In genomic region chr3:190747566-190747965, GRCh38 we compare ENCODE assay signal across 19 cellular contexts.
"Had no signal": no experiment of that assay in that cellular context is flagged by ENCODE, and none has a peak within 500 bp of the region (broad histone marks: within the 10 kb centered on the region; RNA-seq: fewer than 3 reads in every experiment).

No MANE protein-coding gene starts in this region.

- H3K36me3 ChIP-seq: cardiac muscle cell, ovary, thoracic aorta had no signal

- H3K4me1 ChIP-seq: psoas muscle had no signal

- DNase-seq: activated B cell treated with CpG ODN at 0.5 μM for 24 hours; activated CD4-positive, alpha-beta memory T cell treated with anti-CD3 and anti-CD28 coated beads, Interleukin-2, amount 10 ng/mL, durations not matched to agents 7 days and 5 days; activated CD4-positive, alpha-beta T cell treated with anti-CD3 and anti-CD28 coated beads for 48 hours; activated CD8-positive, alpha-beta memory T cell treated with anti-CD3 and anti-CD28 coated beads, Interleukin-2, amount 10 ng/mL, durations not matched to agents 7 days and 5 days; activated naive CD4-positive, alpha-beta T cell treated with anti-CD3 and anti-CD28 coated beads, Interleukin-2, amount 10 ng/mL, durations not matched to agents 7 days and 5 days; activated naive CD8-positive, alpha-beta T cell treated with anti-CD3 and anti-CD28 coated beads, Interleukin-2, amount 50 U/mL, for 24 hours; activated T-cell treated with anti-CD3 and anti-CD28 coated beads, Interleukin-2, amount 50 U/mL, for 1 hour; dorsolateral prefrontal cortex; left cardiac atrium; mesendoderm; naive thymus-derived CD8-positive, alpha-beta T cell; ovary; psoas muscle; stimulated activated naive B cell treated with anti-CD40 and anti-IgM and Interleukin-4, amounts not matched to agents 10 μg/mL and 1 μg/mL and 100 μg/mL, for 72 hours; T-helper 1 cell; T-helper 9 cell had no signal

- H3K27me3 ChIP-seq: cardiac muscle cell, dorsolateral prefrontal cortex, ovary had no signal

- H3K27ac ChIP-seq: cardiac muscle cell, dorsolateral prefrontal cortex, epithelial cell of prostate, ovary, psoas muscle, thoracic aorta had no signal

- H3K9me3 ChIP-seq: ovary, psoas muscle, thoracic aorta had no signal

- H3K4me3 ChIP-seq: cardiac muscle cell, dorsolateral prefrontal cortex, ovary, psoas muscle, thoracic aorta had no signal
